Comparison of ENCODE assay signal across 8 cellular contexts in genomic region chr17:82697808-82698064, GRCh38. TPM values are rescaled to one million over a fixed set of nuclear protein-coding genes. Genes with fewer than 3 reads are reported as not detected.
DNase-seq lines count a peak whose midpoint lies in the region; ATAC-seq and TF ChIP-seq lines count a peak whose summit lies in the region.

No MANE protein-coding gene starts in this region.

- H3K9me3 ChIP-seq in H9 (ENCODE audit: control insufficient read depth, low read depth, low read length) = no peaks in the 10 kb centered on the region
- no peaks in the 10 kb centered on the region for H3K9me3 ChIP-seq in iPS-15b (ENCODE audit: control insufficient read depth, insufficient read depth, low read length)
- H3K9me3 ChIP-seq in spleen = peaks cover 0 to 21% (median 13%) of the 10 kb centered on the region in 8 donors

- no peak overlapping the region for H2BK15ac ChIP-seq in H9 (ENCODE audit: low read depth, low read length)

- H4K20me1 ChIP-seq in H9 (ENCODE audit: control insufficient read depth, insufficient read depth, insufficient read length) = no peaks in the 10 kb centered on the region

- no peak overlapping the region for H2AFZ ChIP-seq in H9 (ENCODE audit: low read length)

- H4K5ac ChIP-seq in H9 (ENCODE audit: insufficient read length, low read depth, low read length) = no peak overlapping the region

- TF ChIP-seq POLR2A in spleen (IDR thresholded peaks at IDR 0.05) = no peak

- H2BK120ac ChIP-seq in H9 (ENCODE audit: low read depth, low read length, poor library complexity, severe bottlenecking) = no peak overlapping the region

- H3K14ac ChIP-seq in H9 (ENCODE audit: insufficient read depth, low read length) = no peak overlapping the region

- peaks cover 2 to 6% of the 10 kb centered on the region in 2 experiments; a peak in 2 of 4 replicates for H3K4me1 Mint-ChIP-seq in H9
- H3K4me1 Mint-ChIP-seq in activated CD8-positive, alpha-beta T cell treated with anti-CD3 and anti-CD28 coated beads for 36 hours (ENCODE audit: low read depth) = peaks cover 12% of the 10 kb centered on the region

- H3K79me1 ChIP-seq in H9 (ENCODE audit: insufficient read depth, low read depth, low read length, poor library complexity, severe bottlenecking) = no peaks in the 10 kb centered on the region

- DNase-seq in H9 = peak; percentile 30
- DNase-seq in activated CD8-positive, alpha-beta T cell treated with anti-CD3 and anti-CD28 coated beads for 36 hours = no peak
- DNase-seq in spleen = no peak
- DNase-seq in GM19238 (ENCODE audit: insufficient read length, low spot score) = no peak
- DNase-seq in DMS79 treated with DMSO at 0.1 percent for 48 hours (lab: John Stamatoyannopoulos, UW) = no peak

- no peak overlapping the region for H3K56ac ChIP-seq in H9 (ENCODE audit: insufficient read length, low read depth, low read length)

- H3K18ac ChIP-seq in H9 (ENCODE audit: insufficient read length, low read depth, low read length) = no peak overlapping the region

- H3K23me2 ChIP-seq in H9 (ENCODE audit: insufficient read length, low read depth, low read length, poor library complexity, severe bottlenecking) = peaks cover 7% of the 10 kb centered on the region

- no peak overlapping the region for H3K4ac ChIP-seq in H9 (ENCODE audit: low read depth, low read length)

- ATAC-seq in activated CD8-positive, alpha-beta T cell treated with anti-CD3 and anti-CD28 coated beads for 36 hours = no peak
- ATAC-seq in HG03439 (IDR thresholded peaks at IDR 0.05; ENCODE audit: unreplicated experiment) = no peak
- no peak for ATAC-seq in HG03460 (IDR thresholded peaks at IDR 0.05; ENCODE audit: unreplicated experiment)

- H3T11ph ChIP-seq in H9 (ENCODE audit: low read length) = no peak overlapping the region

- peaks cover 0 to 8% (median 7%) of the 10 kb centered on the region in 3 experiments; a peak in 5 of 7 replicates for H3K36me3 Mint-ChIP-seq in H9 (ENCODE audit: insufficient read depth in 1 of 3, low read depth in 3 of 3)
- peaks cover 14% of the 10 kb centered on the region for H3K36me3 Mint-ChIP-seq in activated CD8-positive, alpha-beta T cell treated with anti-CD3 and anti-CD28 coated beads for 36 hours (ENCODE audit: low read depth)

- POLR2A ChIA-PET in activated CD8-positive, alpha-beta T cell treated with anti-CD3 and anti-CD28 coated beads for 36 hours (lab: Charles Lee) = interaction anchor here (1.4 to 1.7 kb wide), 2 partner anchors 19 to 29 kb away, joined by 4 read pairs; partner anchors contain the start of gene FN3KRP

- H3K27ac ChIP-seq in H9 (ENCODE audit: insufficient read length, low read depth, low read length) (no peak overlapping the region), spleen (peak overlapping the region in 1 of 8 donors; percentile 74)

- H3K79me2 ChIP-seq in H9 (ENCODE audit: insufficient read depth, low read length) = no peaks in the 10 kb centered on the region

- no peaks in the 10 kb centered on the region for H3K4me1 ChIP-seq in H9 (ENCODE audit: insufficient read depth, low read length)
- no peaks in the 10 kb centered on the region for H3K4me1 ChIP-seq in iPS-15b (ENCODE audit: control insufficient read depth, insufficient read depth, low read length)
- peaks cover 10 to 26% (median 22%) of the 10 kb centered on the region in 6 donors for H3K4me1 ChIP-seq in spleen

- H3K27me3 Mint-ChIP-seq in H9 (ENCODE audit: low read depth) = peaks cover 56% of the 10 kb centered on the region
- peaks cover 4% of the 10 kb centered on the region for H3K27me3 Mint-ChIP-seq in activated CD8-positive, alpha-beta T cell treated with anti-CD3 and anti-CD28 coated beads for 36 hours

- H3K27ac Mint-ChIP-seq in H9 = no peak overlapping the region
- no peak overlapping the region for H3K27ac Mint-ChIP-seq in activated CD8-positive, alpha-beta T cell treated with anti-CD3 and anti-CD28 coated beads for 36 hours

- intact Hi-C loops in activated CD8-positive, alpha-beta T cell treated with anti-CD3 and anti-CD28 coated beads for 36 hours (cut with micrococcal nuclease) = no loop called here
- intact Hi-C loops in spleen (cut with DNase I; ENCODE audit: low total_unique reads) = no loop called here

- WGBS in H9 (ENCODE audit: extremely low coverage, insufficient read length, low lambda C conversion rate) = no CpG with 5 or more reads among the region's 32 CpGs
- WGBS in spleen, 5 donors = 0 to 1% (median 1%) methylated on average over 12 to 32 of the region's 32 CpGs

- peak overlapping the region; percentile 26 for H3K4me2 ChIP-seq in H9 (ENCODE audit: insufficient read depth, insufficient read length, low read length)

- H3K36me3 ChIP-seq in iPS-15b (ENCODE audit: control insufficient read depth, insufficient read depth, low read length) (no peaks in the 10 kb centered on the region), spleen (no peaks in the 10 kb centered on the region)

- peaks cover 15% of the 10 kb centered on the region; the same call in 1 of the 2 replicates for H3K27me3 ChIP-seq in H9 (ENCODE audit: insufficient read depth, low read length)
- H3K27me3 ChIP-seq in iPS-15b (ENCODE audit: control insufficient read depth, insufficient read depth, low read length) = peaks cover 29% of the 10 kb centered on the region
- H3K27me3 ChIP-seq in spleen (replicated peaks in 1 of 7) = peaks cover 0 to 18% (median 3%) of the 10 kb centered on the region in 7 donors

- CTCF ChIA-PET in activated CD8-positive, alpha-beta T cell treated with anti-CD3 and anti-CD28 coated beads for 36 hours (lab: Charles Lee) = interaction anchor here (1.2 to 1.3 kb wide), 2 partner anchors 9 to 29 kb away, joined by 3 read pairs; no protein-coding TSS in a partner anchor

- no peak overlapping the region for H2BK20ac ChIP-seq in H9 (ENCODE audit: low read depth, low read length, poor library complexity, severe bottlenecking)

- H2BK5ac ChIP-seq in H9 (ENCODE audit: insufficient read length, low read length) = no peak overlapping the region

- H2BK12ac ChIP-seq in H9 (ENCODE audit: insufficient read length, low read depth, low read length) = no peak overlapping the region

- H2AK5ac ChIP-seq in H9 (ENCODE audit: insufficient read length, low read length) = no peak overlapping the region

- peaks cover 13% of the 10 kb centered on the region in 2 experiments; a peak in 4 of 5 replicates for H3K9me3 Mint-ChIP-seq in H9
- H3K9me3 Mint-ChIP-seq in activated CD8-positive, alpha-beta T cell treated with anti-CD3 and anti-CD28 coated beads for 36 hours = peaks cover 13% of the 10 kb centered on the region

- H3K23ac ChIP-seq in H9 (ENCODE audit: insufficient read length, low read depth, low read length) = no peak overlapping the region

- H4K8ac ChIP-seq in H9 (replicated peaks; ENCODE audit: insufficient read length, low read depth, low read length) = no peak overlapping the region

- H3K4me3 Mint-ChIP-seq in H9 = peak overlapping the region; percentile 55 to 70; a peak in 4 of 5 replicates
- H3K4me3 Mint-ChIP-seq in activated CD8-positive, alpha-beta T cell treated with anti-CD3 and anti-CD28 coated beads for 36 hours = peak overlapping the region; percentile 60

- TF ChIP-seq CTCF in H9 (conservative IDR thresholded peaks at IDR 0.05) (no peak), spleen (IDR thresholded peaks at IDR 0.05 in 8 of 11, conservative IDR thresholded peaks at IDR 0.05 in 3 of 11) (no peak)
- TF ChIP-seq CTCF in activated CD8-positive, alpha-beta T cell treated with anti-CD3 and anti-CD28 coated beads for 36 hours (IDR thresholded peaks at IDR 0.05) = no peak

- H3K4me3 ChIP-seq in iPS-15b (ENCODE audit: low read depth, low read length) = peak overlapping the region; percentile 35
- peak overlapping the region; percentile 60 to 92 (median 75) for H3K4me3 ChIP-seq in spleen

- H4K91ac ChIP-seq in H9 (ENCODE audit: insufficient read length, low read depth, low read length) = no peak overlapping the region

- H3K9ac ChIP-seq in H9 (ENCODE audit: extremely low read depth, insufficient read length, low read length) (no peak overlapping the region), iPS-15b (ENCODE audit: low read depth, low read length) (no peak overlapping the region)

RNA-seq across cellular contexts. Expression of gene RAB40B, which starts 0.8 kb away (rescaled TPM):
- 3.5 and 5.1 TPM in 2 replicates for total RNA-seq in H9 (2021)
- 1 to 10 TPM; 1.6 to 3.4 TPM for total RNA-seq in activated CD8-positive, alpha-beta T cell treated with anti-CD3 and anti-CD28 coated beads for 36 hours
- total RNA-seq in spleen = 10 to 100 TPM in 2 of 7 donors, 1 to 10 TPM in 5; 4.1 to 13.6 (median 5.5) TPM
- polyA plus RNA-seq in spleen = 1 to 10 TPM; 5.3 to 8.6 (median 8.5) TPM

RNA-seq across cellular contexts. Expression of gene FN3KRP, which starts 18.8 kb away (rescaled TPM):
- 31.9 and 32.9 TPM in 2 replicates for total RNA-seq in H9 (2021)
- total RNA-seq in activated CD8-positive, alpha-beta T cell treated with anti-CD3 and anti-CD28 coated beads for 36 hours = 10 to 100 TPM; 28.3 to 32.8 TPM
- 10 to 100 TPM; 16.3 to 35.1 (median 21.2) TPM for total RNA-seq in spleen
- polyA plus RNA-seq in spleen = 10 to 100 TPM; 25.4 to 33.3 (median 27.4) TPM

RNA-seq across cellular contexts. Expression of gene FN3K, which starts 37.7 kb away (rescaled TPM):
- total RNA-seq in H9 (2021) = 23.6 and 28.3 TPM in 2 replicates
- 1 to 10 TPM in 1 of 2 experiments, under 1 TPM in 1; 0.96 to 1.2 TPM for total RNA-seq in activated CD8-positive, alpha-beta T cell treated with anti-CD3 and anti-CD28 coated beads for 36 hours
- 10 to 100 TPM in 2 of 7 donors, 1 to 10 TPM in 5; 1.4 to 14.1 (median 6.6) TPM for total RNA-seq in spleen
- 1 to 10 TPM; 1.7 to 3.4 (median 2.1) TPM for polyA plus RNA-seq in spleen

RNA-seq across cellular contexts. Expression of gene WDR45B, which starts 49.5 kb away (rescaled TPM):
- total RNA-seq in H9 (2021) (105 and 110 TPM in 2 replicates), spleen (10 to 100 TPM; 62.6 to 80.2 (median 67.0) TPM)
- 100 to 1,000 TPM; 127 to 132 TPM for total RNA-seq in activated CD8-positive, alpha-beta T cell treated with anti-CD3 and anti-CD28 coated beads for 36 hours
- 10 to 100 TPM; 30.9 to 52.7 (median 34.9) TPM for polyA plus RNA-seq in spleen

RNA-seq across cellular contexts. Expression of gene TBCD, which starts 54.1 kb away (rescaled TPM):
- total RNA-seq in H9 (2021) (123 and 129 TPM in 2 replicates), spleen (100 to 1,000 TPM in 3 of 7 donors, 10 to 100 TPM in 4; 55.6 to 149 (median 84.5) TPM)
- total RNA-seq in activated CD8-positive, alpha-beta T cell treated with anti-CD3 and anti-CD28 coated beads for 36 hours = 10 to 100 TPM; 77.8 to 85.8 TPM
- 100 to 1,000 TPM; 117 to 207 (median 195) TPM for polyA plus RNA-seq in spleen
